ENCODE assay signal across 9 cellular contexts in the genomic region with DNA sequence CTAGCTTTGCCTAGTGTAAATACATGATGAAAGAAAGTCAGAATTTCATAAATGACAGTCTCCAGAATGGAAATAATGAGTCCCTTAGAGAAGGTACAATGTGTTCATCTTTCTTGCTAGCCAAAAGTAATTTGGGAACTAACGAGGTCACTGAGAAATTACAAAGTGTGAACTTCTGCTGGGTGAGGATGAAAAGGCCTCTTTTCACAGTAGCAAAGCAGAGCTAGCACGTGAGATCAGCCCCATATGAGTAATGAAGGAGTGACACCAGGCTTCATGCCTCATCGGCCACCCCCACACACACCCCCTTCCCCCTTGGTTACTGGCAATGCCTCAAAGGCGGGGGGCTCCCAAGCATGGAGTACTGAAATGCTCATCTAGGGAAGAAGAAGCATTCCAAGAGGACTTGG.
DNase-seq lines count a peak whose midpoint lies in the region; ATAC-seq and TF ChIP-seq lines count a peak whose summit lies in the region.
"Had no signal": no experiment of that assay in that cellular context is flagged by ENCODE, and none has a peak within 500 bp of the region (broad histone marks: within the 10 kb centered on the region; RNA-seq: fewer than 3 reads in every experiment).

No MANE protein-coding gene starts in this region.

- CTCF ChIA-PET in activated B cell treated with CpG ODN at 0.5 μM for 24 hours (lab: Charles Lee) = interaction anchor here (0.6 to 1.7 kb wide), 2 partner anchors 12 to 123 kb away, joined by 3 to 4 read pairs; no protein-coding TSS in a partner anchor
- CTCF ChIA-PET in MCF 10A (lab: Yijun Ruan, JAX) = interaction anchor here (1.1 kb wide), 1 partner anchor 12 kb away, joined by 5 read pairs; no protein-coding TSS in a partner anchor

- intact Hi-C loops in activated B cell treated with CpG ODN at 0.5 μM for 24 hours (cut with micrococcal nuclease) (no loop called here), MCF 10A (cut with micrococcal nuclease) (no loop called here)

- BruUV-seq in MCF 10A (replicated peaks; lab: Mats Ljungman, UMichigan) = no TSS peak

- POLR2A ChIA-PET in activated B cell treated with CpG ODN at 0.5 μM for 24 hours (lab: Charles Lee) = no interaction called here
- POLR2A ChIA-PET in MCF 10A (lab: Yijun Ruan, JAX) = interaction anchor here (1.0 to 3.4 kb wide), 4 partner anchors 9 to 271 kb away, joined by 3 to 8 read pairs (median 3); no protein-coding TSS in a partner anchor

- H3K9me3 Mint-ChIP-seq in activated B cell treated with CpG ODN at 0.5 μM for 24 hours (no peaks in the 10 kb centered on the region), MCF 10A (ENCODE audit: unreplicated experiment) (no peaks in the 10 kb centered on the region)
- H3K9me3 Mint-ChIP-seq in stimulated activated naive CD8-positive, alpha-beta T cell treated with anti-CD3 and anti-CD28 coated beads, Interleukin-15, amount 100 ng/mL, for 72 hours = peaks cover 0 to 11% of the 10 kb centered on the region in 2 donors

- H3K4me1 Mint-ChIP-seq in activated B cell treated with CpG ODN at 0.5 μM for 24 hours = peaks cover 10% of the 10 kb centered on the region
- H3K4me1 Mint-ChIP-seq in stimulated activated naive CD8-positive, alpha-beta T cell treated with anti-CD3 and anti-CD28 coated beads, Interleukin-15, amount 100 ng/mL, for 72 hours = peaks cover 15% of the 10 kb centered on the region
- peaks cover 12% of the 10 kb centered on the region for H3K4me1 Mint-ChIP-seq in MCF 10A (ENCODE audit: insufficient read depth, unreplicated experiment)

- H3K27ac Mint-ChIP-seq in activated B cell treated with CpG ODN at 0.5 μM for 24 hours (no peak overlapping the region), MCF 10A (ENCODE audit: low read depth, unreplicated experiment) (no peak overlapping the region)
- H3K27ac Mint-ChIP-seq in stimulated activated naive CD8-positive, alpha-beta T cell treated with anti-CD3 and anti-CD28 coated beads, Interleukin-15, amount 100 ng/mL, for 72 hours = no peak overlapping the region

- peak; percentile 9 for DNase-seq in activated naive CD4-positive, alpha-beta T cell treated with Interleukin-2 at 50 U/mL for 16 hours
- no peak for DNase-seq in activated naive CD4-positive, alpha-beta T cell (lab: John Stamatoyannopoulos, UW)
- DNase-seq in activated B cell treated with CpG ODN at 0.5 μM for 24 hours = no peak
- peak; percentile 86 for DNase-seq in left kidney (ENCODE audit: low read depth, low spot score)
- DNase-seq in stimulated activated naive CD8-positive, alpha-beta T cell treated with anti-CD3 and anti-CD28 coated beads, Interleukin-15, amount 100 ng/mL, for 72 hours = peak in 1 of 2 donors; percentile 12
- DNase-seq in MCF 10A (ENCODE audit: unreplicated experiment) = no peak
- no peak for DNase-seq in OCI-M2 (lab: John Stamatoyannopoulos, UW; ENCODE audit: unreplicated experiment)
- DNase-seq: left lung had no signal

- TF ChIP-seq CTCF in activated B cell treated with CpG ODN at 0.5 μM for 24 hours (IDR thresholded peaks at IDR 0.05) (no peak), MCF 10A (IDR thresholded peaks at IDR 0.05; ENCODE audit: unreplicated experiment) (no peak)

- no peaks in the 10 kb centered on the region for H3K36me3 Mint-ChIP-seq in activated B cell treated with CpG ODN at 0.5 μM for 24 hours (ENCODE audit: low read depth)
- no peaks in the 10 kb centered on the region for H3K36me3 Mint-ChIP-seq in MCF 10A (ENCODE audit: insufficient read depth, unreplicated experiment)

- ATAC-seq in activated B cell treated with CpG ODN at 0.5 μM for 24 hours (ENCODE audit: low read depth) (peak; percentile 57), GM19452 (IDR thresholded peaks at IDR 0.05; ENCODE audit: unreplicated experiment) (no peak)
- ATAC-seq in stimulated activated naive CD8-positive, alpha-beta T cell treated with anti-CD3 and anti-CD28 coated beads, Interleukin-15, amount 100 ng/mL, for 72 hours = peak; percentile 84
- ATAC-seq: left lung had no signal

- H3K27me3 Mint-ChIP-seq in activated B cell treated with CpG ODN at 0.5 μM for 24 hours = no peaks in the 10 kb centered on the region
- no peaks in the 10 kb centered on the region for H3K27me3 Mint-ChIP-seq in stimulated activated naive CD8-positive, alpha-beta T cell treated with anti-CD3 and anti-CD28 coated beads, Interleukin-15, amount 100 ng/mL, for 72 hours
- H3K27me3 Mint-ChIP-seq in MCF 10A (ENCODE audit: insufficient read depth, unreplicated experiment) = no peaks in the 10 kb centered on the region

- no peak overlapping the region for H3K4me3 Mint-ChIP-seq in activated B cell treated with CpG ODN at 0.5 μM for 24 hours
- H3K4me3 Mint-ChIP-seq in stimulated activated naive CD8-positive, alpha-beta T cell treated with anti-CD3 and anti-CD28 coated beads, Interleukin-15, amount 100 ng/mL, for 72 hours = no peak overlapping the region
- no peak overlapping the region for H3K4me3 Mint-ChIP-seq in MCF 10A (ENCODE audit: unreplicated experiment)

Comparison
In these comparisons a context has a peak if more than half of its experiments do, and no peak if none do; other contexts are left out.
1. DNase-seq: peak in activated naive CD4-positive, alpha-beta T cell treated with Interleukin-2 at 50 U/mL for 16 hours (single experiment) and left kidney (single experiment); none in activated naive CD4-positive, alpha-beta T cell (0 of 4), activated B cell treated with CpG ODN at 0.5 μM for 24 hours (single experiment), MCF 10A (single experiment) and OCI-M2 (single experiment).